Comparison of ENCODE assay signal across 12 cellular contexts in the genomic region with DNA sequence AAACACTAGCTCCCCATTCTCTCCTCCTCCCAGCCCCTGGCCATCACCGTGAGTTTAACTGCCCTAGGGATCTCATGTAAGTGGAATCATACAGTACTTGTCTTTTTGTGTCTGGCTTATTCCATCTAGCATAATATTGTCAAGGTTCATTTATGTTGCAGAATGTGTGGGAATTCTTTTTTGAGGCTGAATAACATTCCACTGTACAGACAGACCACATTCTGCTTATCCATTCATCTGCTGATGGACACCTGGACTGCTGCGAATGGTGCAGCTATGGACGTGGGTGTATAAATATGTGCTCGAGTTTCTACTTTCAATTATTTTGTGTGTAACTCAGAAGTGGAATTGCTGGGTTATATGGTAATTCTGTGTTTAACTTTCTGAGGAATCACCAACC.
"Had no signal": no experiment of that assay in that cellular context is flagged by ENCODE, and none has a peak within 500 bp of the region (broad histone marks: within the 10 kb centered on the region; RNA-seq: fewer than 3 reads in every experiment).

No MANE protein-coding gene starts in this region.

- H3K4me3 ChIP-seq: adrenal gland, breast epithelium, mucosa of descending colon, prostate gland, upper lobe of right lung had no signal

- H3K27me3 ChIP-seq: adrenal gland, breast epithelium, upper lobe of right lung had no signal

- H3K27ac ChIP-seq: adrenal gland, breast epithelium, prostate gland, upper lobe of right lung, VCaP had no signal

- DNase-seq: adrenal gland; left colon; mucosa of descending colon; natural killer cell; nucleus accumbens; stimulated activated CD4-positive, alpha-beta T cell treated with anti-CD3 and anti-CD28 coated beads, Interleukin-4, amount 100 ng/mL, for 24 hours; T-cell; upper lobe of right lung had no signal

- H3K4me1 ChIP-seq: breast epithelium, prostate gland, upper lobe of right lung had no signal

- H3K9me3 ChIP-seq: adrenal gland, breast epithelium, mucosa of descending colon, prostate gland, upper lobe of right lung had no signal

- ATAC-seq: esophagus mucosa, left colon, T-cell had no signal

- H3K36me3 ChIP-seq: adrenal gland, breast epithelium, prostate gland, upper lobe of right lung had no signal
